Comparison of ENCODE assay signal across 8 cellular contexts in genomic region chr7:76397409-76398183, GRCh38. TPM values are rescaled to one million over a fixed set of nuclear protein-coding genes. Genes with fewer than 3 reads are reported as not detected.
DNase-seq lines count a peak whose midpoint lies in the region; ATAC-seq, FAIRE-seq and TF ChIP-seq lines count a peak whose summit lies in the region.

No MANE protein-coding gene starts in this region.

- H2BK15ac ChIP-seq in H1 (ENCODE audit: low read length) = peak overlapping the region; percentile 72; the same call in 1 of the 2 replicates

- H3K18ac ChIP-seq in H1 (ENCODE audit: extremely low read depth, low read length) = no peak overlapping the region

- peak overlapping the region in 1 of 4 experiments; percentile 10; a peak in 1 of 8 replicates for H3K4me3 ChIP-seq in H1 (ENCODE audit: extremely low read depth in 1 of 4, insufficient read depth in 2 of 4, low read depth in 3 of 4, low read length in 4 of 4)
- peak overlapping the region; percentile 74 to 80 for H3K4me3 ChIP-seq in mucosa of rectum (ENCODE audit: low read length in 2 of 2)

- H3K4me1 ChIP-seq in H1 (replicated peaks in 1 of 4; ENCODE audit: control insufficient read depth in 3 of 4, insufficient read depth in 4 of 4, low read length in 3 of 4) (peaks cover 7 to 12% (median 9%) of the 10 kb centered on the region in 4 experiments; a peak in 6 of 7 replicates), mucosa of rectum (ENCODE audit: control insufficient read depth in 2 of 2, insufficient read depth in 2 of 2, low read length in 2 of 2) (peaks cover 5 to 18% of the 10 kb centered on the region in 2 donors)

- H2AFZ ChIP-seq in H1 (ENCODE audit: low read length) = no peak overlapping the region

- H4K5ac ChIP-seq in H1 (ENCODE audit: insufficient read length, low read depth, low read length) = peak overlapping the region; percentile 62

- H2BK20ac ChIP-seq in H1 (ENCODE audit: low read length) = no peak overlapping the region

- WGBS in H1 (ENCODE audit: extremely low coverage in 1 of 2, insufficient coverage in 1 of 2, insufficient read length in 1 of 2, insufficient replicate concordance in 2 of 2, low coverage in 1 of 2, low lambda C conversion rate in 2 of 2, missing lambda C conversion rate in 1 of 2), 2 experiments = 77% methylated on average over 32 of the region's 45 CpGs; no CpG with 5 or more reads in 1 of the 2 experiments

- no peak overlapping the region for H3K27ac ChIP-seq in H1 (ENCODE audit: low read depth, low read length)
- H3K27ac ChIP-seq in mucosa of rectum (ENCODE audit: low read depth in 2 of 2, low read length in 2 of 2) = peak overlapping the region in 1 of 2 donors; percentile 16

- H3K9ac ChIP-seq in H1 (replicated peaks in 1 of 4; ENCODE audit: extremely low read depth in 1 of 4, low read depth in 3 of 4, low read length in 3 of 4) = no peak overlapping the region
- H3K9ac ChIP-seq in mucosa of rectum (ENCODE audit: low read depth in 1 of 2, low read length in 2 of 2) = peak overlapping the region; percentile 60 to 72

- no peak overlapping the region for H2AK5ac ChIP-seq in H1 (ENCODE audit: low read depth, low read length)

- H3K14ac ChIP-seq in H1 (ENCODE audit: insufficient read length) = no peak overlapping the region

- H2BK12ac ChIP-seq in H1 (ENCODE audit: low read depth, low read length) = 0 out of 2 replicates have a peak overlapping the region, but pooled peaks have one; percentile 39

- CTCF ChIA-PET in H1 (lab: Charles Lee; ENCODE audit: partially characterized antibody) = no interaction called here

- H4K91ac ChIP-seq in H1 (replicated peaks; ENCODE audit: insufficient read length, low read length) = peak overlapping the region; percentile 65

- H3K27me3 ChIP-seq in H1 (replicated peaks in 1 of 4; ENCODE audit: control insufficient read depth in 3 of 4, extremely low read depth in 1 of 4, insufficient read depth in 3 of 4, low read length in 3 of 4) = peaks cover 0 to 4% (median 2%) of the 10 kb centered on the region in 4 experiments; a peak in 2 of 7 replicates
- H3K27me3 ChIP-seq in mucosa of rectum (ENCODE audit: control insufficient read depth in 2 of 2, insufficient read depth in 2 of 2, low read length in 2 of 2) = no peaks in the 10 kb centered on the region

- H3K36me3 ChIP-seq in H1 (ENCODE audit: control insufficient read depth in 2 of 4, insufficient read depth in 4 of 4, low read length in 3 of 4) = no peaks in the 10 kb centered on the region
- H3K36me3 ChIP-seq in mucosa of rectum (ENCODE audit: control insufficient read depth in 2 of 2, insufficient read depth in 2 of 2, low read length in 2 of 2) = no peaks in the 10 kb centered on the region

- no peaks in the 10 kb centered on the region for H4K20me1 ChIP-seq in H1 (replicated peaks in 1 of 2; ENCODE audit: control insufficient read depth in 1 of 2, insufficient read depth in 2 of 2, low read length in 2 of 2)

- H3K9me3 ChIP-seq in H1 (ENCODE audit: insufficient read depth in 2 of 2, low read depth in 1 of 2, low read length in 1 of 2) (no peaks in the 10 kb centered on the region), mucosa of rectum (ENCODE audit: control insufficient read depth in 2 of 2, low read length in 2 of 2) (no peaks in the 10 kb centered on the region)

- no peak for TF ChIP-seq POLR2A in H1 (IDR thresholded peaks at IDR 0.05; ENCODE audit: control extremely low read depth in 1 of 2, low read depth in 2 of 2, low read length in 2 of 2)

- POLR2A ChIA-PET in H1 (lab: Charles Lee; ENCODE audit: partially characterized antibody) = interaction anchor here (0.9 to 1.3 kb wide), 3 partner anchors 10 to 47 kb away, joined by 3 to 4 read pairs (median 3); no protein-coding TSS in a partner anchor

- peak overlapping the region; percentile 75; the same call in 1 of the 2 replicates for H4K8ac ChIP-seq in H1 (ENCODE audit: extremely low read depth, insufficient read depth, low read length)

- H3K4me2 ChIP-seq in H1 (ENCODE audit: insufficient read depth in 1 of 2, low read depth in 2 of 2, low read length in 2 of 2) = peak overlapping the region; percentile 12 to 15; a peak in 1 of 4 replicates

- no peaks in the 10 kb centered on the region for H3K79me1 ChIP-seq in H1 (ENCODE audit: low read depth, low read length)

- peaks cover 6% of the 10 kb centered on the region for H3K23me2 ChIP-seq in H1 (ENCODE audit: low read depth, low read length)

- H3K56ac ChIP-seq in H1 (replicated peaks; ENCODE audit: insufficient read length, low read depth, low read length) = no peak overlapping the region

- FAIRE-seq in H1 (lab: Jason Lieb, UNC) = no peak

- H2BK5ac ChIP-seq in H1 (ENCODE audit: low read depth, low read length) = no peak overlapping the region

- TF ChIP-seq CTCF in H1 (IDR thresholded peaks at IDR 0.05; ENCODE audit: control extremely low read depth in 1 of 3, insufficient read depth in 1 of 3, low read depth in 1 of 3, low read length in 3 of 3) = no peak

- no peaks in the 10 kb centered on the region for H3K79me2 ChIP-seq in H1 (ENCODE audit: control insufficient read depth in 1 of 2, insufficient read depth in 2 of 2, low read length in 2 of 2)

- H3K23ac ChIP-seq in H1 (ENCODE audit: insufficient read length) = no peak overlapping the region

- peak; percentile 27 for ATAC-seq in GM19025 (IDR thresholded peaks at IDR 0.05; ENCODE audit: low read depth, unreplicated experiment)

- TF ChIP-seq RAD21 in H1 (IDR thresholded peaks at IDR 0.05 in 1 of 2, conservative IDR thresholded peaks at IDR 0.05 in 1 of 2; ENCODE audit: low read depth in 2 of 2, low read length in 2 of 2) = no peak

- peak; percentile 47 for DNase-seq in 8988T
- peak; percentile 32 for DNase-seq in NCI-H526 treated with DMSO at 0.1 percent for 48 hours (lab: John Stamatoyannopoulos, UW)
- DNase-seq in activated CD8-positive, alpha-beta memory T cell treated with anti-CD3 and anti-CD28 coated beads for 24 hours = peak; percentile 93
- DNase-seq in H1 (ENCODE audit: low read depth in 1 of 2, low spot score in 2 of 2) = peak in 1 of 2 experiments; percentile 87
- peak; percentile 72 for DNase-seq in stimulated activated CD8-positive, alpha-beta memory T cell treated with anti-CD3 and anti-CD28 coated beads, Interleukin-7, amount 100 ng/mL, for 24 hours (ENCODE audit: low read depth)
- DNase-seq in NCI-H226 = no peak

- no peak overlapping the region for H2BK120ac ChIP-seq in H1 (replicated peaks; ENCODE audit: low read depth, low read length)

- no peak for TF ChIP-seq EP300 in H1 (IDR thresholded peaks at IDR 0.05; ENCODE audit: borderline replicate concordance in 1 of 2, low read depth in 2 of 2, low read length in 2 of 2)

- no peak overlapping the region for H3K4ac ChIP-seq in H1 (replicated peaks; ENCODE audit: insufficient read length, low read depth, low read length)

TF ChIP-seq in H1, 55 proteins besides CTCF, POLR2A, EP300 and RAD21 (continues in another document):
- no peak for TF ChIP-seq JUN (IDR thresholded peaks at IDR 0.05; ENCODE audit: low read depth, low read length)
- TF ChIP-seq RNF2 (IDR thresholded peaks at IDR 0.05; ENCODE audit: borderline replicate concordance, low read depth, low read length, missing control alignments, poor library complexity, severe bottlenecking) = peak; percentile 41
- TF ChIP-seq TAF1 (IDR thresholded peaks at IDR 0.05; ENCODE audit: low read depth, low read length) = no peak
- no peak for TF ChIP-seq BRCA1 (IDR thresholded peaks at IDR 0.05; ENCODE audit: low read depth, low read length)
- peak; percentile 63 for TF ChIP-seq NRF1 (IDR thresholded peaks at IDR 0.05; ENCODE audit: low read depth, low read length)
- TF ChIP-seq SAP30 (IDR thresholded peaks at IDR 0.05; ENCODE audit: insufficient read depth, insufficient replicate concordance, low read length) = no peak
- TF ChIP-seq E2F6 (IDR thresholded peaks at IDR 0.05) = peak; percentile 93
- TF ChIP-seq CTBP2 (IDR thresholded peaks at IDR 0.05; ENCODE audit: borderline replicate concordance, insufficient read depth, insufficient read length, low read length) = no peak
- no peak for TF ChIP-seq CEBPB (IDR thresholded peaks at IDR 0.05; ENCODE audit: low read depth, low read length)

RNA-seq across cellular contexts. Expression of gene SSC4D, which starts 11.9 kb away (rescaled TPM):
- 10.8 and 11.8 TPM in 2 replicates for total RNA-seq in H1 (2021; fragmentation: NEBNext Ultra II Directional; extraction: Animal tissue kit (Norgen Biotek cat#: 25700))
- 27.5 and 30.8 TPM in 2 replicates for polyA plus RNA-seq in H1 (2011; rRNA removed)
- 22.9 TPM for polyA plus RNA-seq in H1 (2011; cell fraction: cytosol; rRNA removed)
- polyA plus RNA-seq in H1 (2011; cell fraction: nucleus; rRNA removed) = 48.5 TPM
- polyA plus RNA-seq in H1 (2012, experiment 1 of 2) = 11.6 to 24.9 TPM (median 20.9 TPM) in 4 replicates
- polyA plus RNA-seq in H1 (2012, experiment 2 of 2) = 16.4 TPM
- polyA plus RNA-seq in H1 (2013, experiment 1 of 2) = 14.0 TPM
- polyA plus RNA-seq in H1 (2013, experiment 2 of 2) = 14.2 TPM
- 11.1 and 13.8 TPM in 2 replicates for polyA minus RNA-seq in H1 (2011; rRNA and poly(A)+ RNA removed)
- polyA minus RNA-seq in H1 (2011; cell fraction: cytosol; rRNA and poly(A)+ RNA removed) = 6.3 TPM
- polyA minus RNA-seq in H1 (2011; cell fraction: nucleus; rRNA and poly(A)+ RNA removed) = 8.1 TPM

RNA-seq across cellular contexts. Expression of gene ZP3, which starts 27.2 kb away (rescaled TPM):
- 1.4 and 1.5 TPM in 2 replicates for total RNA-seq in H1 (2021; fragmentation: NEBNext Ultra II Directional; extraction: Animal tissue kit (Norgen Biotek cat#: 25700))
- polyA plus RNA-seq in H1 (2011; rRNA removed) = 2.4 and 4.0 TPM in 2 replicates
- polyA plus RNA-seq in H1 (2011; cell fraction: cytosol; rRNA removed) = 2.0 TPM
- polyA plus RNA-seq in H1 (2011; cell fraction: nucleus; rRNA removed) = 2.0 TPM
- polyA plus RNA-seq in H1 (2012, experiment 1 of 2) = 1.1 to 3.8 TPM (median 2.8 TPM) in 4 replicates
- 14.2 TPM for polyA plus RNA-seq in H1 (2012, experiment 2 of 2)
- polyA plus RNA-seq in H1 (2013, experiment 1 of 2) = 7.1 TPM
- 6.4 TPM for polyA plus RNA-seq in H1 (2013, experiment 2 of 2)
- 1.8 and 3.0 TPM in 2 replicates for polyA minus RNA-seq in H1 (2011; rRNA and poly(A)+ RNA removed)
- polyA minus RNA-seq in H1 (2011; cell fraction: cytosol; rRNA and poly(A)+ RNA removed) = 2.8 TPM
- 2.1 TPM for polyA minus RNA-seq in H1 (2011; cell fraction: nucleus; rRNA and poly(A)+ RNA removed)

RNA-seq across cellular contexts. Expression of gene YWHAG, which starts 38.8 kb away (rescaled TPM):
- 241 and 244 TPM in 2 replicates for total RNA-seq in H1 (2021; fragmentation: NEBNext Ultra II Directional; extraction: Animal tissue kit (Norgen Biotek cat#: 25700))
- polyA plus RNA-seq in H1 (2011; rRNA removed) = 57.2 and 62.9 TPM in 2 replicates
- polyA plus RNA-seq in H1 (2011; cell fraction: cytosol; rRNA removed) = 78.4 TPM
- 44.9 TPM for polyA plus RNA-seq in H1 (2011; cell fraction: nucleus; rRNA removed)
- polyA plus RNA-seq in H1 (2012, experiment 1 of 2) = 133 to 194 TPM (median 144 TPM) in 4 replicates
- 49.5 TPM for polyA plus RNA-seq in H1 (2012, experiment 2 of 2)
- polyA plus RNA-seq in H1 (2013, experiment 1 of 2) = 120 TPM
- polyA plus RNA-seq in H1 (2013, experiment 2 of 2) = 119 TPM
- polyA minus RNA-seq in H1 (2011; rRNA and poly(A)+ RNA removed) = 96.5 and 98.8 TPM in 2 replicates
- polyA minus RNA-seq in H1 (2011; cell fraction: cytosol; rRNA and poly(A)+ RNA removed) = 105 TPM
- polyA minus RNA-seq in H1 (2011; cell fraction: nucleus; rRNA and poly(A)+ RNA removed) = 54.5 TPM

Comparison
In these comparisons a context has a peak if more than half of its experiments do, and no peak if none do; other contexts are left out.
1. H3K9ac ChIP-seq: peak in mucosa of rectum (2 of 2); none in H1 (0 of 4).